Comparison of ENCODE assay signal across 9 cellular contexts in genomic region chr1:103561612-103562395, GRCh38. TPM values are rescaled to one million over a fixed set of nuclear protein-coding genes. Genes with fewer than 3 reads are reported as not detected.
DNase-seq lines count a peak whose midpoint lies in the region; ATAC-seq and TF ChIP-seq lines count a peak whose summit lies in the region.
"Had no signal": no experiment of that assay in that cellular context is flagged by ENCODE, and none has a peak within 500 bp of the region (broad histone marks: within the 10 kb centered on the region; RNA-seq: fewer than 3 reads in every experiment).

No MANE protein-coding gene starts in this region.

- TF ChIP-seq CTCF in osteocyte (IDR thresholded peaks at IDR 0.05), result no peak

- DNase-seq in SKM-1 treated with dmso at 0.1 percent for 144 hours (lab: John Stamatoyannopoulos, UW; ENCODE audit: unreplicated experiment) (peak; percentile 48), osteocyte (ENCODE audit: extremely low spot score, unreplicated experiment) (no peak), NCI-H526 treated with DMSO at 0.1 percent for 48 hours (lab: John Stamatoyannopoulos, UW) (no peak), NCI-H2171 treated with DMSO at 0.1 percent for 48 hours (lab: John Stamatoyannopoulos, UW) (no peak), NCI-H1092 treated with DMSO at 0.1 percent for 48 hours (lab: John Stamatoyannopoulos, UW) (no peak), amniotic stem cell (lab: John Stamatoyannopoulos, UW) (no peak)
- DNase-seq: activated naive CD8-positive, alpha-beta T cell treated with anti-CD3 and anti-CD28 coated beads, Interleukin-2, amount 10 ng/mL, durations not matched to agents 7 days and 5 days had no signal

- H3K27me3 Mint-ChIP-seq in osteocyte (ENCODE audit: unreplicated experiment), result peaks cover 4% of the 10 kb centered on the region
- H3K27me3 Mint-ChIP-seq: activated naive CD8-positive, alpha-beta T cell treated with anti-CD3 and anti-CD28 coated beads, Interleukin-2, amount 10 ng/mL, durations not matched to agents 7 days and 5 days had no signal

- peak overlapping the region; percentile 28 for H3K4me3 Mint-ChIP-seq in osteocyte (ENCODE audit: unreplicated experiment)
- H3K4me3 Mint-ChIP-seq: activated naive CD8-positive, alpha-beta T cell treated with anti-CD3 and anti-CD28 coated beads, Interleukin-2, amount 10 ng/mL, durations not matched to agents 7 days and 5 days had no signal

- peaks cover 6% of the 10 kb centered on the region for H3K36me3 Mint-ChIP-seq in osteocyte (ENCODE audit: unreplicated experiment)

- no peaks in the 10 kb centered on the region for H3K9me3 Mint-ChIP-seq in osteocyte (ENCODE audit: unreplicated experiment)
- H3K9me3 Mint-ChIP-seq: activated naive CD8-positive, alpha-beta T cell treated with anti-CD3 and anti-CD28 coated beads, Interleukin-2, amount 10 ng/mL, durations not matched to agents 7 days and 5 days had no signal

- peaks cover 13% of the 10 kb centered on the region for H3K4me1 Mint-ChIP-seq in osteocyte (ENCODE audit: unreplicated experiment)

- H3K27ac Mint-ChIP-seq in osteocyte (ENCODE audit: unreplicated experiment), result peak overlapping the region; percentile 45
- H3K27ac Mint-ChIP-seq: activated naive CD8-positive, alpha-beta T cell treated with anti-CD3 and anti-CD28 coated beads, Interleukin-2, amount 10 ng/mL, durations not matched to agents 7 days and 5 days had no signal

- ATAC-seq in GM18517 (IDR thresholded peaks at IDR 0.05; ENCODE audit: unreplicated experiment), result peak; percentile 91
- ATAC-seq in HG02852 (IDR thresholded peaks at IDR 0.05; ENCODE audit: unreplicated experiment), result peak; percentile 88

RNA-seq across cellular contexts. Expression of gene AMY2B, which starts 9.6 kb away (rescaled TPM):
- 8.2 and 10.0 TPM in 2 replicates for total RNA-seq in osteocyte

RNA-seq across cellular contexts. Expression of gene RNPC3, which starts 36.3 kb away (rescaled TPM):
- 18.8 and 23.2 TPM in 2 replicates for total RNA-seq in osteocyte

RNA-seq across cellular contexts. Expression of gene AMY2A, which starts 55.4 kb away (rescaled TPM):
- not detected in 2 replicates for total RNA-seq in osteocyte
- total RNA-seq: activated naive CD8-positive, alpha-beta T cell treated with anti-CD3 and anti-CD28 coated beads, Interleukin-2, amount 10 ng/mL, durations not matched to agents 7 days and 5 days had no signal
